ENCODE assay signal across 11 cellular contexts in the genomic region with DNA sequence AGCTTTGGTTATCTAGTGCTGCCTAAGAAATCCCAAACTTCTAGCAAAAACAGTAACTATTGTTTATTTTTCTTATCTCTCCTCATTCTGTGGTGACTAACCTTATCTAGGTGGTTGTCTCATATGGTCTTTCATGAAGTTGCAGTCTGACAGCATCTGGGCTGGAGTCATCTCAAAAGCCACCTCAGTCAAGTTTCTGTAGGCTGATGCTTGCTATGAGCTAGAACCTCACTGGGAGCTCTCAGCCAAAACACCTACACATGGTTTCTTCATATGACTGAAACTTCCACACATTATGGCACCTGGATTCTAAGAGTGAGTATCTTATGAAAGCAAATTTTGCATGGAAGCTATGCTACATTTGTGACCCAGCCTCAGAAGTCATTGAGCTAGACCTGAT.
DNase-seq lines count a peak whose midpoint lies in the region; ATAC-seq and TF ChIP-seq lines count a peak whose summit lies in the region.
"Had no signal": no experiment of that assay in that cellular context is flagged by ENCODE, and none has a peak within 500 bp of the region (broad histone marks: within the 10 kb centered on the region; RNA-seq: fewer than 3 reads in every experiment).

No MANE protein-coding gene starts in this region.

- intact Hi-C loops in spleen (cut with DNase I; ENCODE audit: low total_unique reads), result no loop called here

- H3K9me3 ChIP-seq in spleen, result no peaks in the 10 kb centered on the region
- H3K9me3 ChIP-seq: testis had no signal

- no peaks in the 10 kb centered on the region for H3K27me3 ChIP-seq in spleen (replicated peaks in 1 of 7)
- H3K27me3 ChIP-seq: hepatocyte, testis had no signal

- TF ChIP-seq POLR2A in spleen (IDR thresholded peaks at IDR 0.05), result no peak

- TF ChIP-seq CTCF in GM12865 (IDR thresholded peaks at IDR 0.05; ENCODE audit: insufficient read depth, low read depth, low read length, missing control alignments), result no peak
- no peak for TF ChIP-seq CTCF in spleen (IDR thresholded peaks at IDR 0.05 in 8 of 11, conservative IDR thresholded peaks at IDR 0.05 in 3 of 11)

- peak; percentile 47 for DNase-seq in GM12865 (ENCODE audit: low read depth)
- DNase-seq in spleen, result no peak
- DNase-seq in occipital lobe (lab: John Stamatoyannopoulos, UW), result no peak
- DNase-seq in NAMALWA (ENCODE audit: low spot score), result no peak
- DNase-seq in pons (ENCODE audit: low spot score), result no peak
- DNase-seq: NCI-H1436, testis had no signal

- H3K27ac ChIP-seq in spleen, result no peak overlapping the region
- H3K27ac ChIP-seq: hepatocyte, testis had no signal

- H3K4me1 ChIP-seq in spleen, result no peaks in the 10 kb centered on the region
- H3K4me1 ChIP-seq: testis had no signal

- no peaks in the 10 kb centered on the region for H3K36me3 ChIP-seq in spleen

- H3K4me3 ChIP-seq in GM12865 (ENCODE audit: low read depth, low read length) (no peak overlapping the region), spleen (no peak overlapping the region)
- H3K4me3 ChIP-seq: hepatocyte, testis had no signal

- ATAC-seq in GM19035 (IDR thresholded peaks at IDR 0.05; ENCODE audit: unreplicated experiment) (peak; percentile 82), HG02623 (IDR thresholded peaks at IDR 0.05; ENCODE audit: unreplicated experiment) (peak; percentile 96), HG03457 (IDR thresholded peaks at IDR 0.05; ENCODE audit: unreplicated experiment) (peak; percentile 78)
